Comparison of ENCODE assay signal across 8 cellular contexts in the genomic region with DNA sequence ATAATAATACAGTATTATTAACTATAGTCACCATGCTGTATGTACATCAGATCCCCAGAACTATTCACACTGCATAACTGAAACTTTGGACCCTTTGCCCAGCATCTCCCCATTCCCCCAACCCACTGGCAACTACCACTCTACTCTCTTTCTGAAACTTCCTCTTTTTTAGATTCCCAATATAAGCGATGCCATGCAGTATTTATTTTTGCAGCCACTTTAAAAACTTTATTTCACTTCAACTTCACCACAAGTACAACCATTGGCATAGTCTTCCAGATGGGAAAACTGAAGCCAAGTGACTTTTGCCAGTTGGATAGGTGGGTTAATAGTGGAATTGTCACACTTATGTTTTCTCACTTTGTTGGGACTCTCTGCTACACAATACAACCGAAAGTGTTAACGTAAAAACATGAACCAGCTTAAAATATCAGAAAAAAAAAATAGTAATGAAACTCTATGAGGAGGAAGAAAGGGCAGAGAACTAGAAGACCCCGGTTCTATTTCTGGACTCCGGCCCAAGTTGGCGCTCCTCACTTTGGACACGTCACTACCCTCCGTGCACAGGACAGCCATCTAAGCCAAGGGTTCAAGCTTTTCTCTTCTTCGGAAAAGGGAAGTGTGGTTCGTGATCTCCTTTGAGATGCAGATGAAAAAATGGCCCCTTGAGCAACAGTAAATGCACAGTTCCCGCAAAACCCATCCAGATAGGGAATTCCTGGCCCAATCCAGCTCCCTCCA. TPM values are rescaled to one million over a fixed set of nuclear protein-coding genes. Genes with fewer than 3 reads are reported as not detected.
DNase-seq lines count a peak whose midpoint lies in the region; ATAC-seq, FAIRE-seq and TF ChIP-seq lines count a peak whose summit lies in the region.

No MANE protein-coding gene starts in this region.

- peaks cover 33% of the 10 kb centered on the region for H3K36me3 Mint-ChIP-seq in activated T-helper 2 cell treated with anti-CD3 and anti-CD28 coated beads, Interferon-gamma antibody, Interleukin-2, Interleukin-4, amounts not matched to agents 10 μg/mL and 5 μg/mL and 100 μg/mL, durations not matched to agents 14 hours and 24 hours and 36 hours (ENCODE audit: low read depth)

- H3K4me2 ChIP-seq in A549, result peak overlapping the region; percentile 63

- peak overlapping the region; percentile 96 for H3K27ac Mint-ChIP-seq in activated T-helper 2 cell treated with anti-CD3 and anti-CD28 coated beads, Interferon-gamma antibody, Interleukin-2, Interleukin-4, amounts not matched to agents 10 μg/mL and 5 μg/mL and 100 μg/mL, durations not matched to agents 14 hours and 24 hours and 36 hours

- peak; percentile 2 to 14; a peak in 2 of 6 replicates for ATAC-seq in A549
- ATAC-seq in GM18502 (IDR thresholded peaks at IDR 0.05; ENCODE audit: poor library complexity, unreplicated experiment), result peak; percentile 20
- ATAC-seq in left lung, result peak; percentile 2

- DNase-seq in A549 (ENCODE audit: low read depth in 1 of 2, low spot score in 1 of 2) (peak; percentile 7 to 19), KBM-7 (peak; percentile 65), left lung (peak in 1 of 2 donors; percentile 45), transverse colon (no peak), NCI-H524 (lab: John Stamatoyannopoulos, UW) (no peak), NCI-H82 treated with DMSO at 0.1 percent for 48 hours (lab: John Stamatoyannopoulos, UW; ENCODE audit: unreplicated experiment) (no peak)
- DNase-seq in activated T-helper 2 cell treated with anti-CD3 and anti-CD28 coated beads, Interferon-gamma antibody, Interleukin-2, Interleukin-4, amounts not matched to agents 10 μg/mL and 5 μg/mL and 100 μg/mL, durations not matched to agents 14 hours and 24 hours and 36 hours (ENCODE audit: low spot score), result no peak

- TF ChIP-seq POLR2A in A549 (IDR thresholded peaks at IDR 0.05; ENCODE audit: low read length), result no peak
- no peak for TF ChIP-seq POLR2A in transverse colon (IDR thresholded peaks at IDR 0.05)

- no peaks in the 10 kb centered on the region for H3K27me3 Mint-ChIP-seq in activated T-helper 2 cell treated with anti-CD3 and anti-CD28 coated beads, Interferon-gamma antibody, Interleukin-2, Interleukin-4, amounts not matched to agents 10 μg/mL and 5 μg/mL and 100 μg/mL, durations not matched to agents 14 hours and 24 hours and 36 hours (ENCODE audit: low read depth)

- no peaks in the 10 kb centered on the region for H3K9me3 ChIP-seq in A549
- no peaks in the 10 kb centered on the region for H3K9me3 ChIP-seq in left lung
- H3K9me3 ChIP-seq in transverse colon, result no peaks in the 10 kb centered on the region

- H3K4me1 ChIP-seq in A549 (0 out of 3 replicates have a peak, but pooled peaks cover 3% of the 10 kb centered on the region), left lung (peaks cover 0 to 19% of the 10 kb centered on the region in 2 donors), transverse colon (peaks cover 0 to 12% (median 6%) of the 10 kb centered on the region in 4 donors)

- no peaks in the 10 kb centered on the region for H3K36me3 ChIP-seq in left lung
- no peaks in the 10 kb centered on the region for H3K36me3 ChIP-seq in transverse colon

- peaks cover 21% of the 10 kb centered on the region for H3K4me1 Mint-ChIP-seq in activated T-helper 2 cell treated with anti-CD3 and anti-CD28 coated beads, Interferon-gamma antibody, Interleukin-2, Interleukin-4, amounts not matched to agents 10 μg/mL and 5 μg/mL and 100 μg/mL, durations not matched to agents 14 hours and 24 hours and 36 hours (ENCODE audit: low read depth)

- H3K4me3 ChIP-seq in A549, result peak overlapping the region; percentile 68
- H3K4me3 ChIP-seq in left lung, result peak overlapping the region; percentile 53 to 58
- peak overlapping the region; percentile 49 to 77 (median 61) for H3K4me3 ChIP-seq in transverse colon

- CTCF ChIA-PET in A549 (lab: Yijun Ruan, JAX), result interaction anchor here (0.7 to 5.8 kb wide), 3 partner anchors 9 to 66 kb away, joined by 4 to 28 read pairs (median 5); no protein-coding TSS in a partner anchor

- TF ChIP-seq EP300 in A549 (IDR thresholded peaks at IDR 0.05), result no peak
- no peak for TF ChIP-seq EP300 in transverse colon (IDR thresholded peaks at IDR 0.05; ENCODE audit: low read depth)

- intact Hi-C loops in activated T-helper 2 cell treated with anti-CD3 and anti-CD28 coated beads, Interferon-gamma antibody, Interleukin-2, Interleukin-4, amounts not matched to agents 10 μg/mL and 5 μg/mL and 100 μg/mL, durations not matched to agents 14 hours and 24 hours and 36 hours (cut with micrococcal nuclease), result loop anchor here (2.0 to 5.0 kb wide), 2 partner anchors 38 to 67 kb away; partner anchors contain the start of genes ORC6 and VPS35
- intact Hi-C loops in left lung (cut with DNase I), result no loop called here
- intact Hi-C loops in transverse colon (cut with DNase I; ENCODE audit: low total_unique reads), result no loop called here

- no peak for FAIRE-seq in A549 (lab: Jason Lieb, UNC)

- H3K4me3 Mint-ChIP-seq in activated T-helper 2 cell treated with anti-CD3 and anti-CD28 coated beads, Interferon-gamma antibody, Interleukin-2, Interleukin-4, amounts not matched to agents 10 μg/mL and 5 μg/mL and 100 μg/mL, durations not matched to agents 14 hours and 24 hours and 36 hours (ENCODE audit: low read depth), result peak overlapping the region; percentile 96

- no peak for TF ChIP-seq RAD21 in A549 (conservative IDR thresholded peaks at IDR 0.05 in 1 of 2, IDR thresholded peaks at IDR 0.05 in 1 of 2)

- H3K27ac ChIP-seq in A549 (peak overlapping the region; percentile 61 to 87; a peak in 5 of 6 replicates), left lung (peak overlapping the region in 1 of 2 donors; percentile 53), transverse colon (peak overlapping the region in 2 of 4 donors; percentile 6 to 26)

- 6% methylated on average over 11 of the region's 11 CpGs for WGBS in A549 (ENCODE audit: missing lambda C conversion rate)
- 9 to 32% methylated on average over 2 to 11 of the region's 11 CpGs for WGBS in transverse colon (ENCODE audit: low coverage in 1 of 2), 2 donors

- in situ Hi-C loops in KBM-7 (cut with MboI; ENCODE audit: low pct_unique_long_range_greater_than_20kb, low sequenced_read_pairs), result no loop called here
- in situ Hi-C loops in transverse colon (cut with MboI; ENCODE audit: low pct_ligation_motif_present in 1 of 4, low pct_unique_long_range_greater_than_20kb in 1 of 4, low sequenced_read_pairs in 3 of 4), result no loop called here

- H3K9me3 Mint-ChIP-seq in activated T-helper 2 cell treated with anti-CD3 and anti-CD28 coated beads, Interferon-gamma antibody, Interleukin-2, Interleukin-4, amounts not matched to agents 10 μg/mL and 5 μg/mL and 100 μg/mL, durations not matched to agents 14 hours and 24 hours and 36 hours, result no peaks in the 10 kb centered on the region

- H3K27me3 ChIP-seq in left lung (no peaks in the 10 kb centered on the region), transverse colon (no peaks in the 10 kb centered on the region)

- TF ChIP-seq CTCF in A549 (IDR thresholded peaks at IDR 0.05) (no peak), left lung (IDR thresholded peaks at IDR 0.05) (no peak), transverse colon (IDR thresholded peaks at IDR 0.05) (no peak)

- POLR2A ChIA-PET in A549 (lab: Yijun Ruan, JAX), result no interaction called here

TF ChIP-seq in A549, 52 proteins besides CTCF, POLR2A, EP300 and RAD21 (continues in another document):
- TF ChIP-seq NFE2L2 (conservative IDR thresholded peaks at IDR 0.05; ENCODE audit: low read length), result no peak
- TF ChIP-seq, protein P1, sequence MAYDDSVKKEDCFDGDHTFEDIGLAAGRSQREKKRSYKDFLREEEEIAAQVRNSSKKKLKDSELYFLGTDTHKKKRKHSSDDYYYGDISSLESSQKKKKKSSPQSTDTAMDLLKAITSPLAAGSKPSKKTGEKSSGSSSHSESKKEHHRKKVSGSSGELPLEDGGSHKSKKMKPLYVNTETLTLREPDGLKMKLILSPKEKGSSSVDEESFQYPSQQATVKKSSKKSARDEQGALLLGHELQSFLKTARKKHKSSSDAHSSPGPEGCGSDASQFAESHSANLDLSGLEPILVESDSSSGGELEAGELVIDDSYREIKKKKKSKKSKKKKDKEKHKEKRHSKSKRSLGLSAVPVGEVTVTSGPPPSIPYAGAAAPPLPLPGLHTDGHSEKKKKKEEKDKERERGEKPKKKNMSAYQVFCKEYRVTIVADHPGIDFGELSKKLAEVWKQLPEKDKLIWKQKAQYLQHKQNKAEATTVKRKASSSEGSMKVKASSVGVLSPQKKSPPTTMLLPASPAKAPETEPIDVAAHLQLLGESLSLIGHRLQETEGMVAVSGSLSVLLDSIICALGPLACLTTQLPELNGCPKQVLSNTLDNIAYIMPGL (CRISPR knock-in tag; IDR thresholded peaks at IDR 0.05; ENCODE audit: borderline replicate concordance), result no peak
- TF ChIP-seq FOSL2 (IDR thresholded peaks at IDR 0.05), result no peak
- TF ChIP-seq FOSL2 (CRISPR knock-in tag; IDR thresholded peaks at IDR 0.05), result no peak
- TF ChIP-seq EHF (CRISPR knock-in tag; IDR thresholded peaks at IDR 0.05), result no peak
- TF ChIP-seq MYC (IDR thresholded peaks at IDR 0.05; ENCODE audit: borderline replicate concordance, low read length), result no peak
- no peak for TF ChIP-seq RFX5 (IDR thresholded peaks at IDR 0.05)
- TF ChIP-seq MAX (IDR thresholded peaks at IDR 0.05), result no peak
- no peak for TF ChIP-seq RARB (CRISPR knock-in tag; IDR thresholded peaks at IDR 0.05)
- TF ChIP-seq BHLHE40 (IDR thresholded peaks at IDR 0.05; ENCODE audit: low read depth, low read length), result no peak
- TF ChIP-seq TP53 (CRISPR knock-in tag; IDR thresholded peaks at IDR 0.05), result no peak
- no peak for TF ChIP-seq PHF8 (IDR thresholded peaks at IDR 0.05; ENCODE audit: borderline replicate concordance, low read depth)
- no peak for TF ChIP-seq EHMT2 (IDR thresholded peaks at IDR 0.05; ENCODE audit: low read depth)

RNA-seq across cellular contexts. Expression of gene SHCBP1, which starts 0.7 kb away (rescaled TPM):
- polyA plus RNA-seq in A549 (2011; rRNA removed) (40.2 and 53.6 TPM in 2 replicates), A549 (2017; fragmentation: RNase III; extraction: RNeasy Plus Mini Kit Qiagen cat#74134 plus additional on column Dnase treatment) (45.2 to 49.9 TPM (median 46.0 TPM) in 3 replicates)
- 26.7 and 29.2 TPM in 2 replicates for polyA plus RNA-seq in A549 (2012; cell fraction: cytosol; rRNA removed)
- polyA plus RNA-seq in A549 (2012; cell fraction: nucleus; rRNA removed), result 9.0 and 16.4 TPM in 2 replicates
- 22.4 and 28.6 TPM in 2 replicates for polyA minus RNA-seq in A549 (2011; rRNA and poly(A)+ RNA removed)
- total RNA-seq in activated T-helper 2 cell treated with anti-CD3 and anti-CD28 coated beads, Interferon-gamma antibody, Interleukin-2, Interleukin-4, amounts not matched to agents 10 μg/mL and 5 μg/mL and 100 μg/mL, durations not matched to agents 14 hours and 24 hours and 36 hours, result 45.6 and 46.9 TPM in 2 replicates
- total RNA-seq in left lung (1 to 10 TPM; 5.6 to 8.6 TPM), transverse colon (1 to 10 TPM in 1 of 4 donors, under 1 TPM in 2, not detected in 1; 0.27 to 6.8 (median 0.79) TPM)

Comparison
In these comparisons a context has a peak if more than half of its experiments do, and no peak if none do; other contexts are left out.
1. DNase-seq: peak in A549 (2 of 2) and KBM-7 (single experiment); none in activated T-helper 2 cell treated with anti-CD3 and anti-CD28 coated beads, Interferon-gamma antibody, Interleukin-2, Interleukin-4, amounts not matched to agents 10 μg/mL and 5 μg/mL and 100 μg/mL, durations not matched to agents 14 hours and 24 hours and 36 hours (single experiment), transverse colon (single experiment), NCI-H524 (0 of 2) and NCI-H82 treated with DMSO at 0.1 percent for 48 hours (single experiment).
2. Peak in every context shown above with its lines, with median percentiles within 50 percentile points of each other: ATAC-seq and H3K4me3 ChIP-seq.